ENCODE assay signal across 12 cellular contexts in the genomic region with DNA sequence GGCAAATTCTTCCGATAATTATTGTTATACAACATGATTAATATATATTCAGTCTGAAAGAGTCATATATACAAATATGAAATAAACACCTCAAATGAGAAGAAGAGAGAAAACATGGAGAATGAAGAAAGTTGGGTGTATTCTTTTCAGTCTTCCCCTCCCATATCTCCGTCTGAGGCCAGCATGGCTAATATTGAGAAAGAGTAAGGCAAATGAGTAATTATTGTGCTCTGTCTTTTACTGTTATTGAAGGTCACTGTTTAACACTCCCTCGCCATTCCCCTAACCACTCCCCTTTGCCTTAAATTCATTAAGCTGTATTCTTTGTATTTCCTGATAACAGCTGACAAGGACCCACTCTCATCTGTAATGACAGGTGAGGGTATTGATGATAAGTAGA. TPM values are rescaled to one million over a fixed set of nuclear protein-coding genes. Genes with fewer than 3 reads are reported as not detected.
DNase-seq lines count a peak whose midpoint lies in the region; ATAC-seq, FAIRE-seq and TF ChIP-seq lines count a peak whose summit lies in the region.
"Had no signal": no experiment of that assay in that cellular context is flagged by ENCODE, and none has a peak within 500 bp of the region (broad histone marks: within the 10 kb centered on the region; RNA-seq: fewer than 3 reads in every experiment).

No MANE protein-coding gene starts in this region.

- intact Hi-C loops in HepG2 (cut with micrococcal nuclease; ENCODE audit: unreplicated experiment), result loop anchor here (1.0 to 5.0 kb wide), 2 partner anchors 10 to 44 kb away; a partner anchor contains a TSS

- TF ChIP-seq CTCF in HepG2 (CRISPR knock-in tag; IDR thresholded peaks at IDR 0.05), result no peak
- no peak for TF ChIP-seq CTCF in nephron progenitor cell (IDR thresholded peaks at IDR 0.05)

- peaks cover 26% of the 10 kb centered on the region for H3K4me1 Mint-ChIP-seq in nephron progenitor cell

- no peak overlapping the region for H3K27ac Mint-ChIP-seq in nephron progenitor cell

- no TSS peak for BruUV-seq in HepG2 (replicated peaks; lab: Mats Ljungman, UMichigan)

- H3K9me3 ChIP-seq in HepG2 (ENCODE audit: low read length), result no peaks in the 10 kb centered on the region
- H3K9me3 ChIP-seq: MG63, tibial artery had no signal

- H3K4me3 Mint-ChIP-seq in nephron progenitor cell, result no peak overlapping the region
- H3K4me3 Mint-ChIP-seq: immature natural killer cell, T-cell had no signal

- H3K79me2 ChIP-seq in HepG2 (ENCODE audit: insufficient read depth, low read length), result no peaks in the 10 kb centered on the region

- CTCF ChIA-PET in HepG2 (lab: Yijun Ruan, JAX; ENCODE audit: low intra/inter-chr PET ratio, low total read pairs), result no interaction called here

- H4K20me1 ChIP-seq in HepG2 (ENCODE audit: insufficient read depth, low read length), result no peaks in the 10 kb centered on the region

- H3K9me3 Mint-ChIP-seq in nephron progenitor cell, result no peaks in the 10 kb centered on the region
- H3K9me3 Mint-ChIP-seq: immature natural killer cell, T-cell had no signal

- in situ Hi-C loops in HepG2 (cut with HindIII; ENCODE audit: extremely low pct_ligation_motif_present, low pct_unique_long_range_greater_than_20kb), result no loop called here

- WGBS in HepG2 (ENCODE audit: low lambda C conversion rate), result 26% methylated on average over 3 of the region's 3 CpGs

- H3K27me3 ChIP-seq in HepG2 (ENCODE audit: control insufficient read depth in 1 of 2, insufficient read depth in 2 of 2, low read length in 2 of 2), result no peaks in the 10 kb centered on the region
- H3K27me3 ChIP-seq: MG63, tibial artery had no signal

- TF ChIP-seq POLR2A in HepG2 (IDR thresholded peaks at IDR 0.05; ENCODE audit: insufficient read depth in 1 of 2, low read depth in 2 of 2, low read length in 2 of 2), result no peak

- ATAC-seq in GM18498 (IDR thresholded peaks at IDR 0.05; ENCODE audit: unreplicated experiment) (peak; percentile 39), GM21723 (IDR thresholded peaks at IDR 0.05; ENCODE audit: unreplicated experiment) (peak; percentile 39), HG03565 (IDR thresholded peaks at IDR 0.05; ENCODE audit: unreplicated experiment) (peak; percentile 41), HepG2 (peak; percentile 36), SK-N-SH treated with all-trans-retinoic acid at 6 μM for 48 hours (no peak)
- ATAC-seq: T-cell had no signal

- no peak for TF ChIP-seq EP300 in HepG2 (IDR thresholded peaks at IDR 0.05; ENCODE audit: low read depth in 2 of 2, low read length in 2 of 2)
- no peak for TF ChIP-seq EP300 in HepG2 (CRISPR knock-in tag; IDR thresholded peaks at IDR 0.05; ENCODE audit: borderline replicate concordance)

- H3K4me2 ChIP-seq in HepG2 (ENCODE audit: low read depth, low read length), result peak overlapping the region; percentile 56

- H2AFZ ChIP-seq in HepG2 (ENCODE audit: low read length), result no peak overlapping the region

- peak overlapping the region; percentile 53 for H3K27ac ChIP-seq in HepG2 (ENCODE audit: extremely low read length, insufficient read depth, low read length)
- H3K27ac ChIP-seq: tibial artery had no signal

- peak overlapping the region in 2 of 3 experiments; percentile 12 to 17; a peak in 1 of 6 replicates for H3K4me3 ChIP-seq in HepG2 (replicated peaks in 1 of 3; ENCODE audit: insufficient read depth in 1 of 3, low read depth in 2 of 3, low read length in 3 of 3)
- H3K4me3 ChIP-seq: MG63, tibial artery had no signal

- no peaks in the 10 kb centered on the region for H3K27me3 Mint-ChIP-seq in nephron progenitor cell (ENCODE audit: low read depth, poor library complexity)
- H3K27me3 Mint-ChIP-seq: T-cell had no signal

- no peak for FAIRE-seq in HepG2 (lab: Jason Lieb, UNC)

- DNase-seq in HepG2 (ENCODE audit: low spot score) (peak; percentile 2), nephron progenitor cell (no peak), NCI-H345 treated with DMSO at 0.1 percent for 48 hours (lab: John Stamatoyannopoulos, UW; ENCODE audit: unreplicated experiment) (no peak)
- DNase-seq in stimulated activated CD4-positive, alpha-beta T cell treated with anti-CD3 and anti-CD28 coated beads, Interleukin-15, amount 100 ng/mL, for 24 hours, result no peak
- DNase-seq: immature natural killer cell, MG63, T-cell, tibial artery had no signal

- no peaks in the 10 kb centered on the region for H3K36me3 Mint-ChIP-seq in nephron progenitor cell (ENCODE audit: low read depth)

- H3K4me1 ChIP-seq in HepG2 (ENCODE audit: insufficient read depth, low read length), result peaks cover 37% of the 10 kb centered on the region

- 0 out of 2 replicates have a peak overlapping the region, but pooled peaks have one; percentile 36 for H3K9ac ChIP-seq in HepG2 (ENCODE audit: insufficient read depth, low read depth, low read length)

- no peaks in the 10 kb centered on the region for H3K36me3 ChIP-seq in HepG2 (replicated peaks in 1 of 2; ENCODE audit: control insufficient read depth in 1 of 2, insufficient read depth in 2 of 2, low read length in 2 of 2)
- H3K36me3 ChIP-seq: MG63, tibial artery had no signal

- POLR2A ChIA-PET in HepG2 (lab: Yijun Ruan, JAX), result interaction anchor here (1.4 to 2.3 kb wide), 3 partner anchors 10 to 46 kb away, joined by 6 to 21 read pairs (median 17); a partner anchor contains a TSS

- no peak for TF ChIP-seq RAD21 in HepG2 (CRISPR knock-in tag; IDR thresholded peaks at IDR 0.05)

TF ChIP-seq in HepG2, 621 proteins besides CTCF, POLR2A, EP300 and RAD21:
- TF ChIP-seq ZFP36L1 (CRISPR knock-in tag; IDR thresholded peaks at IDR 0.05) (0 out of 2 replicates have a peak, but pooled peaks have one; percentile 17), ZBTB42 (CRISPR knock-in tag; IDR thresholded peaks at IDR 0.05) (no peak)

TF ChIP-seq in SK-N-SH treated with all-trans-retinoic acid at 6 μM for 48 hours, 23 proteins besides CTCF, POLR2A, EP300 and RAD21 (continues in another document):
- TF ChIP-seq GLIS3 (CRISPR knock-in tag; IDR thresholded peaks at IDR 0.05) (no peak), BACH2 (CRISPR knock-in tag; IDR thresholded peaks at IDR 0.05; ENCODE audit: borderline replicate concordance) (no peak), OSR1 (CRISPR knock-in tag; IDR thresholded peaks at IDR 0.05) (no peak), TOX (CRISPR knock-in tag; IDR thresholded peaks at IDR 0.05; ENCODE audit: borderline replicate concordance) (no peak), ZNF70 (CRISPR knock-in tag; IDR thresholded peaks at IDR 0.05) (no peak), PPARA (CRISPR knock-in tag; IDR thresholded peaks at IDR 0.05; ENCODE audit: borderline replicate concordance) (no peak), SNAI2 (CRISPR knock-in tag; IDR thresholded peaks at IDR 0.05) (no peak), ZNF565 (CRISPR knock-in tag; conservative IDR thresholded peaks at IDR 0.05; ENCODE audit: low read depth) (no peak), ARNTL (CRISPR knock-in tag; IDR thresholded peaks at IDR 0.05; ENCODE audit: borderline replicate concordance, low read depth) (no peak)
- TF ChIP-seq, protein P1, sequence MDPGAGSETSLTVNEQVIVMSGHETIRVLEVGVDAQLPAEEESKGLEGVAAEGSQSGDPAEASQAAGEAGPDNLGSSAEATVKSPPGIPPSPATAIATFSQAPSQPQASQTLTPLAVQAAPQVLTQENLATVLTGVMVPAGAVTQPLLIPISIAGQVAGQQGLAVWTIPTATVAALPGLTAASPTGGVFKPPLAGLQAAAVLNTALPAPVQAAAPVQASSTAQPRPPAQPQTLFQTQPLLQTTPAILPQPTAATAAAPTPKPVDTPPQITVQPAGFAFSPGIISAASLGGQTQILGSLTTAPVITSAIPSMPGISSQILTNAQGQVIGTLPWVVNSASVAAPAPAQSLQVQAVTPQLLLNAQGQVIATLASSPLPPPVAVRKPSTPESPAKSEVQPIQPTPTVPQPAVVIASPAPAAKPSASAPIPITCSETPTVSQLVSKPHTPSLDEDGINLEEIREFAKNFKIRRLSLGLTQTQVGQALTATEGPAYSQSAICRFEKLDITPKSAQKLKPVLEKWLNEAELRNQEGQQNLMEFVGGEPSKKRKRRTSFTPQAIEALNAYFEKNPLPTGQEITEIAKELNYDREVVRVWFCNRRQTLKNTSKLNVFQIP (CRISPR knock-in tag; IDR thresholded peaks at IDR 0.05; ENCODE audit: borderline replicate concordance, low read depth), result no peak

RNA-seq across cellular contexts. Expression of a gene that starts 46.6 kb away (rescaled TPM):
- total RNA-seq in HepG2 (2016; rRNA removed; fragmentation: Illumina TruSeq; extraction: Trizol), result 183 and 247 TPM in 2 replicates
- 30.4 and 49.6 TPM in 2 replicates for total RNA-seq in HepG2 (2016; cell fraction: cytosol; rRNA removed; fragmentation: Illumina TruSeq; extraction: Trizol; ENCODE audit: low read depth)
- total RNA-seq in HepG2 (2016; cell fraction: insoluble cytoplasmic fraction; rRNA removed; fragmentation: Illumina TruSeq; extraction: Trizol), result 174 and 253 TPM in 2 replicates
- 59.8 and 73.6 TPM in 2 replicates for total RNA-seq in HepG2 (2016; cell fraction: membrane; rRNA removed; fragmentation: Illumina TruSeq; extraction: Trizol)
- 71.5 and 73.7 TPM in 2 replicates for total RNA-seq in HepG2 (2016; cell fraction: nucleus; rRNA removed; fragmentation: Illumina TruSeq; extraction: Trizol)
- 14.4 and 18.4 TPM in 2 replicates for polyA plus RNA-seq in HepG2 (2011; rRNA removed)
- 16.9 and 18.9 TPM in 2 replicates for polyA plus RNA-seq in HepG2 (2011; cell fraction: cytosol; rRNA removed)
- polyA plus RNA-seq in HepG2 (2011; cell fraction: nucleus; rRNA removed), result 6.2 and 30.3 TPM in 2 replicates
- polyA plus RNA-seq in HepG2 (2012), result 63.3 and 84.9 TPM in 2 replicates
- polyA plus RNA-seq in HepG2 (2016; cell fraction: cytosol; fragmentation: Illumina TruSeq; extraction: Trizol; ENCODE audit: low read depth), result 27.7 and 44.6 TPM in 2 replicates
- polyA plus RNA-seq in HepG2 (2016; cell fraction: insoluble cytoplasmic fraction; fragmentation: Illumina TruSeq; extraction: Trizol; ENCODE audit: low read depth), result 258 and 299 TPM in 2 replicates
- 37.6 and 44.0 TPM in 2 replicates for polyA plus RNA-seq in HepG2 (2016; cell fraction: membrane; fragmentation: Illumina TruSeq; extraction: Trizol; ENCODE audit: low read depth)
- 94.4 and 105 TPM in 2 replicates for polyA plus RNA-seq in HepG2 (2016; cell fraction: nucleus; fragmentation: Illumina TruSeq; extraction: Trizol; ENCODE audit: insufficient read depth, low read depth)
- 7.8 and 17.6 TPM in 2 replicates for polyA minus RNA-seq in HepG2 (2011; rRNA and poly(A)+ RNA removed; ENCODE audit: low replicate concordance)
- polyA minus RNA-seq in HepG2 (2011; cell fraction: cytosol; rRNA and poly(A)+ RNA removed), result 13.6 and 15.7 TPM in 2 replicates
- polyA minus RNA-seq in HepG2 (2011; cell fraction: nucleus; rRNA and poly(A)+ RNA removed), result 22.3 and 32.9 TPM in 2 replicates
